ENCODE assay signal across 8 cellular contexts in genomic region chr18:12703096-12703567, GRCh38. TPM values are rescaled to one million over a fixed set of nuclear protein-coding genes. Genes with fewer than 3 reads are reported as not detected.
DNase-seq lines count a peak whose midpoint lies in the region; ATAC-seq, FAIRE-seq and TF ChIP-seq lines count a peak whose summit lies in the region.

No MANE protein-coding gene starts in this region.

- H3K4me3 Mint-ChIP-seq in activated CD4-positive, alpha-beta T cell treated with anti-CD3 and anti-CD28 coated beads for 36 hours, result peak overlapping the region; percentile 96

- peak overlapping the region; percentile 96 for H3K27ac Mint-ChIP-seq in activated CD4-positive, alpha-beta T cell treated with anti-CD3 and anti-CD28 coated beads for 36 hours

- H3K9me3 Mint-ChIP-seq in activated CD4-positive, alpha-beta T cell treated with anti-CD3 and anti-CD28 coated beads for 36 hours (ENCODE audit: low read depth), result no peaks in the 10 kb centered on the region

- H3K27ac ChIP-seq in pancreas, result peak overlapping the region; percentile 97 to 98 (median 98)

- POLR2A ChIA-PET in activated CD4-positive, alpha-beta T cell treated with anti-CD3 and anti-CD28 coated beads for 36 hours (lab: Charles Lee), result interaction anchor here (1.0 to 2.3 kb wide), 7 partner anchors 18 to 326 kb away, joined by 3 to 12 read pairs (median 5); partner anchors contain the start of genes AFG3L2, CEP192 and PTPN2

- no peak for TF ChIP-seq CTCF in epithelial cell of esophagus (IDR thresholded peaks at IDR 0.05; ENCODE audit: insufficient read depth, low read depth, low read length, missing control alignments)
- no peak for TF ChIP-seq CTCF in pancreas (IDR thresholded peaks at IDR 0.05)

- FAIRE-seq in pancreas (lab: Jason Lieb, UNC), result no peak

- H3K9me3 ChIP-seq in NT2/D1 (ENCODE audit: insufficient read depth, low read length) (no peaks in the 10 kb centered on the region), pancreas (no peaks in the 10 kb centered on the region)

- peaks cover 29% of the 10 kb centered on the region for H3K36me3 Mint-ChIP-seq in activated CD4-positive, alpha-beta T cell treated with anti-CD3 and anti-CD28 coated beads for 36 hours (ENCODE audit: low read depth)

- H3K27me3 ChIP-seq in NT2/D1 (ENCODE audit: insufficient read depth, insufficient read length) (no peaks in the 10 kb centered on the region), pancreas (no peaks in the 10 kb centered on the region)

- no peaks in the 10 kb centered on the region for H3K4me1 ChIP-seq in NT2/D1 (ENCODE audit: insufficient read depth, insufficient read length)
- peaks cover 7 to 25% (median 19%) of the 10 kb centered on the region in 3 donors for H3K4me1 ChIP-seq in pancreas

- intact Hi-C loops in activated CD4-positive, alpha-beta T cell treated with anti-CD3 and anti-CD28 coated beads for 36 hours (cut with DNase I, micrococcal nuclease), result loop anchor here (2.0 to 5.0 kb wide), 7 partner anchors 46 to 1024 kb away; partner anchors contain the start of genes CEP192 (in 1 of the 2), CHMP1B (in 1 of the 2), FAM210A (in 1 of the 2) and IMPA2 (in 1 of the 2)
- intact Hi-C loops in pancreas (cut with DNase I), result no loop called here

- H3K4me3 ChIP-seq in NT2/D1 (ENCODE audit: insufficient read length, low read depth), result peak overlapping the region; percentile 93
- H3K4me3 ChIP-seq in epithelial cell of esophagus (ENCODE audit: low read length), result peak overlapping the region; percentile 83
- H3K4me3 ChIP-seq in pancreas, result peak overlapping the region; percentile 58 to 91 (median 79)

- H3K36me3 ChIP-seq in NT2/D1 (ENCODE audit: insufficient read depth, insufficient read length, low read length), result peaks cover 48% of the 10 kb centered on the region
- peaks cover 0 to 11% (median 0%) of the 10 kb centered on the region in 3 donors for H3K36me3 ChIP-seq in pancreas

- ATAC-seq in activated CD4-positive, alpha-beta T cell treated with anti-CD3 and anti-CD28 coated beads for 36 hours, result peak; percentile 53
- peak; percentile 51 to 69 (median 62) for ATAC-seq in pancreas

- 0 to 1% methylated on average over 28 of the region's 28 CpGs for WGBS in pancreas, 2 donors

- H3K27me3 Mint-ChIP-seq in activated CD4-positive, alpha-beta T cell treated with anti-CD3 and anti-CD28 coated beads for 36 hours, result no peaks in the 10 kb centered on the region

- CTCF ChIA-PET in activated CD4-positive, alpha-beta T cell treated with anti-CD3 and anti-CD28 coated beads for 36 hours (lab: Charles Lee), result interaction anchor here (0.7 to 1.6 kb wide), 4 partner anchors 180 to 825 kb away, joined by 3 to 5 read pairs (median 4); partner anchors contain the start of gene AFG3L2

- H3K4me1 Mint-ChIP-seq in activated CD4-positive, alpha-beta T cell treated with anti-CD3 and anti-CD28 coated beads for 36 hours, result peaks cover 30% of the 10 kb centered on the region

- DNase-seq in activated CD4-positive, alpha-beta T cell treated with anti-CD3 and anti-CD28 coated beads for 36 hours, result no peak
- DNase-seq in activated CD4-positive, alpha-beta T cell treated with anti-CD3 and anti-CD28 coated beads, Interleukin-2, amount 50 U/mL, for 1 hour, result no peak
- DNase-seq in NT2/D1 (ENCODE audit: low read depth, low spot score) (no peak), epithelial cell of esophagus (ENCODE audit: low read depth) (no peak), pancreas (no peak), RKO (ENCODE audit: low spot score) (no peak), NCI-H1694 (lab: John Stamatoyannopoulos, UW) (no peak), SHP77 treated with DMSO at 0.1 percent for 48 hours (lab: John Stamatoyannopoulos, UW) (no peak)

- H3K9ac ChIP-seq in NT2/D1 (ENCODE audit: insufficient read length, low read depth), result peak overlapping the region; percentile 93

RNA-seq across cellular contexts. Expression of gene PSMG2, which starts 0.3 kb away (rescaled TPM):
- total RNA-seq in activated CD4-positive, alpha-beta T cell treated with anti-CD3 and anti-CD28 coated beads for 36 hours, result 100 to 1,000 TPM; 113 to 118 TPM
- total RNA-seq in pancreas, result 10 to 100 TPM; 27.0 to 42.0 (median 33.6) TPM
- 10 to 100 TPM; 47.1 to 50.0 TPM for polyA plus RNA-seq in pancreas

RNA-seq across cellular contexts. Expression of gene CEP76, which starts 0.6 kb away (rescaled TPM):
- 10 to 100 TPM; 12.5 to 13.9 TPM for total RNA-seq in activated CD4-positive, alpha-beta T cell treated with anti-CD3 and anti-CD28 coated beads for 36 hours
- total RNA-seq in pancreas, result 1 to 10 TPM; 1.8 to 3.6 (median 2.7) TPM
- 1 to 10 TPM; 1.6 to 2.4 TPM for polyA plus RNA-seq in pancreas

RNA-seq across cellular contexts. Expression of gene SPIRE1, which starts 45.2 kb away (rescaled TPM):
- 1 to 10 TPM; 3.0 to 3.8 TPM for total RNA-seq in activated CD4-positive, alpha-beta T cell treated with anti-CD3 and anti-CD28 coated beads for 36 hours
- total RNA-seq in pancreas, result 10 to 100 TPM in 4 of 6 donors, 1 to 10 TPM in 2; 7.1 to 17.6 (median 12.8) TPM
- polyA plus RNA-seq in pancreas, result 1 to 10 TPM; 2.9 to 6.8 TPM

Comparison
In these comparisons a context has a peak if more than half of its experiments do, and no peak if none do; other contexts are left out.
1. intact Hi-C loops: an anchor here in activated CD4-positive, alpha-beta T cell treated with anti-CD3 and anti-CD28 coated beads for 36 hours (2.0 to 5.0 kb wide); none called in pancreas.